Comparison of ENCODE assay signal across 27 cellular contexts in the genomic region with DNA sequence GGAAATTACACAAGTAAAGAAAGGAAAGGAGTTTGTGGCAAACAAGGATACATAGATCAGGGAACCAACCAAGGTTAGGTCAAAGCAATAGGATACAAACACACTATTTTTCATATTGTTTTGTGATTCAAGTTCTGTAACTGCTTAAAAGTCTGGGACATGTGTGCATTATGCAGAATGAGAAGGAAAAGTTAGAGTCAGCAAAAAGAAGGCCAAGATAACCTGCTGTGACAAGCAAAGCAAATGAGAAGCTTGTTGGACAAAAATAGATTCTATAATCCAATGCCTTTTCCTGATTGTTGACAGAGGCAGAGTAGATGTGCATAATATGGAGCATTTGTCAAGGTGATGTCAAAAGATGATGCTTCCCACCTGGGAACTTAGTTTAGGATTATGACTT.
"Had no signal": no experiment of that assay in that cellular context is flagged by ENCODE, and none has a peak within 500 bp of the region (broad histone marks: within the 10 kb centered on the region; RNA-seq: fewer than 3 reads in every experiment).

No MANE protein-coding gene starts in this region.

- H3K27me3 ChIP-seq: brain microvascular endothelial cell had no signal

- FAIRE-seq: astrocyte, colon, endothelial cell of umbilical vein, frontal cortex had no signal

- H3K27ac ChIP-seq: brain microvascular endothelial cell, epithelial cell of prostate had no signal

- ATAC-seq: activated CD4-positive, alpha-beta T cell treated with anti-CD3 and anti-CD28 coated beads for 36 hours; activated CD8-positive, alpha-beta memory T cell treated with anti-CD3 and anti-CD28 coated beads, Interleukin-2, amount 10 ng/mL, durations not matched to agents 7 days and 5 days; activated CD8-positive, alpha-beta T cell treated with anti-CD3 and anti-CD28 coated beads, Interleukin-2, amount 10 ng/mL, durations not matched to agents 7 days and 5 days; effector memory CD8-positive, alpha-beta T cell had no signal

- DNase-seq: activated CD4-positive, alpha-beta memory T cell treated with anti-CD3 and anti-CD28 coated beads for 36 hours; activated CD4-positive, alpha-beta T cell treated with anti-CD3 and anti-CD28 coated beads for 36 hours; activated CD4-positive, alpha-beta T cell treated with anti-CD3 and anti-CD28 coated beads, Interleukin-2, amount 10 ng/mL, durations not matched to agents 24 days and 14 days; activated CD4-positive, CD25-positive, alpha-beta regulatory T cell; activated CD4-positive, CD25-positive, alpha-beta regulatory T cell treated with anti-CD3 and anti-CD28 coated beads, Interleukin-2, amount 50 U/mL, for 72 hours; activated CD8-positive, alpha-beta memory T cell treated with anti-CD3 and anti-CD28 coated beads, Interleukin-2, amount 10 ng/mL, durations not matched to agents 7 days and 5 days; activated CD8-positive, alpha-beta memory T cell treated with anti-CD3 and anti-CD28 coated beads, Interleukin-2, amount 50 U/mL, for 4 hours; activated CD8-positive, alpha-beta T cell treated with anti-CD3 and anti-CD28 coated beads, Interleukin-2, amount 10 ng/mL, durations not matched to agents 7 days and 5 days; activated effector memory CD4-positive, alpha-beta T cell treated with anti-CD3 and anti-CD28 coated beads, Interleukin-2, amount 50 U/mL, for 16 hours; activated naive CD4-positive, alpha-beta T cell treated with anti-CD3 and anti-CD28 coated beads for 36 hours; activated T-cell treated with anti-CD3 and anti-CD28 coated beads, Interleukin-2, amount 50 U/mL, for 1 hour; activated T-cell treated with anti-CD3 and anti-CD28 coated beads, Interleukin-2, amount 50 U/mL, for 48 hours; amniotic stem cell; anterior cingulate cortex; brain microvascular endothelial cell; cortex of kidney; dermis blood vessel endothelial cell; effector CD4-positive, alpha-beta T cell; effector memory CD8-positive, alpha-beta T cell; foreskin fibroblast; head of caudate nucleus; T-helper 2 cell had no signal

- H3K36me3 ChIP-seq: brain microvascular endothelial cell had no signal
